In genomic region chr7:7857143-7857583, GRCh38 we compare ENCODE assay signal across 13 cellular contexts.
DNase-seq lines count a peak whose midpoint lies in the region; ATAC-seq and TF ChIP-seq lines count a peak whose summit lies in the region.
"Had no signal": no experiment of that assay in that cellular context is flagged by ENCODE, and none has a peak within 500 bp of the region (broad histone marks: within the 10 kb centered on the region; RNA-seq: fewer than 3 reads in every experiment).

No MANE protein-coding gene starts in this region.

- H3K9me2 ChIP-seq in DOHH2 (replicated peaks; ENCODE audit: control insufficient read depth, low read length), result no peaks in the 10 kb centered on the region

- H3K9me3 ChIP-seq in DOHH2 (ENCODE audit: control insufficient read depth, insufficient read depth, low read length), result peaks cover 41% of the 10 kb centered on the region

- peak overlapping the region; percentile 76 for H3K27ac ChIP-seq in DOHH2 (ENCODE audit: low read depth, low read length)
- H3K27ac ChIP-seq: sigmoid colon, upper lobe of right lung had no signal

- H3K4me2 ChIP-seq in DOHH2 (ENCODE audit: low read length), result peak overlapping the region; percentile 71

- H3K4me3 ChIP-seq in DOHH2 (ENCODE audit: low read length), result peak overlapping the region; percentile 57
- H3K4me3 ChIP-seq: sigmoid colon, upper lobe of right lung had no signal

- no peaks in the 10 kb centered on the region for H3K79me2 ChIP-seq in DOHH2 (ENCODE audit: control insufficient read depth, low read length)

- H3K36me3 ChIP-seq in DOHH2 (ENCODE audit: control insufficient read depth, low read length), result peaks cover 24% of the 10 kb centered on the region
- H3K36me3 ChIP-seq: sigmoid colon, upper lobe of right lung had no signal

- DNase-seq in NCI-H524 treated with DMSO at 0.1 percent for 48 hours (lab: John Stamatoyannopoulos, UW) (peak; percentile 88), cerebellum (ENCODE audit: low spot score) (peak; percentile 37), NCI-H1105 treated with DMSO at 0.1 percent for 48 hours (lab: John Stamatoyannopoulos, UW) (no peak), COLO829 (ENCODE audit: low spot score) (no peak)
- DNase-seq: activated naive CD4-positive, alpha-beta T cell treated with anti-CD3 and anti-CD28 coated beads, Interleukin-2, amount 50 U/mL, for 16 hours; NCI-H2081 treated with DMSO at 0.1 percent for 48 hours; sigmoid colon; SW 1271; upper lobe of right lung had no signal

- no peaks in the 10 kb centered on the region for H4K20me1 ChIP-seq in DOHH2 (ENCODE audit: control insufficient read depth, insufficient read depth, low read depth, low read length)

- H3K27me3 ChIP-seq in DOHH2 (ENCODE audit: control insufficient read depth, low read length), result no peaks in the 10 kb centered on the region
- H3K27me3 ChIP-seq: sigmoid colon, upper lobe of right lung had no signal

- ATAC-seq in GM19438 (IDR thresholded peaks at IDR 0.05; ENCODE audit: low read depth, unreplicated experiment), result peak; percentile 61
- ATAC-seq in HG03521 (IDR thresholded peaks at IDR 0.05; ENCODE audit: unreplicated experiment), result no peak
- ATAC-seq in HG03378 (IDR thresholded peaks at IDR 0.05; ENCODE audit: unreplicated experiment), result no peak
- ATAC-seq: upper lobe of right lung had no signal

- no peak for TF ChIP-seq CTCF in DOHH2 (IDR thresholded peaks at IDR 0.05; ENCODE audit: low read depth, low read length, poor library complexity, severe bottlenecking)

- peaks cover 37% of the 10 kb centered on the region for H3K4me1 ChIP-seq in DOHH2 (ENCODE audit: control insufficient read depth, low read length)
- H3K4me1 ChIP-seq: sigmoid colon, upper lobe of right lung had no signal

- peaks cover 14% of the 10 kb centered on the region for H3F3A ChIP-seq in DOHH2 (ENCODE audit: control insufficient read depth, insufficient read depth)

Comparison
In these comparisons a context has a peak if more than half of its experiments do, and no peak if none do; other contexts are left out.
1. DNase-seq: peak in NCI-H524 treated with DMSO at 0.1 percent for 48 hours (single experiment) and cerebellum (single experiment); none in NCI-H1105 treated with DMSO at 0.1 percent for 48 hours (single experiment) and COLO829 (single experiment).